In the genomic region with DNA sequence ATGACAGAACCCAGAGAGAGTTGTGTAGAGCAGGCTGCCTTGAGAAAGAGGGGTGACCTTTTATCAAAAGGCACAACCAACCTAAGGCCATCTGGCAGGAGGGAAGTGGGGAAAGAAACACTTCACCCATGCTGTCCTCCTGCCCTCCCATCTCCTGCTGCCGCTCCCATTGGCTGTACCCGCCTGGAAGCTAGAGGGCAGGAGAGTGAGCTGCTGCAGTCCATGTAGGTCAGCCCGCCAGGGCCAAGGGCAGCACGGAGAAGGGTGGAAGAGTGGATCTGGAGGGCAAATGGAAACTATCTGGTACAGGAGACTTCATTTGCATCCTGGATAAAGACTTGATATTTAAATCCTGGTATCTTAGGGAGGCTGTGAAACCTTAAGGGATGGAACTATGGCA, we compare ENCODE assay signal across 13 cellular contexts. TPM values are rescaled to one million over a fixed set of nuclear protein-coding genes. Genes with fewer than 3 reads are reported as not detected.
A peak's percentile ranks its signal among the peaks of the same experiment; 100 is the strongest.
DNase-seq lines count a peak whose midpoint lies in the region; ATAC-seq and TF ChIP-seq lines count a peak whose summit lies in the region.
"Had no signal": no experiment of that assay in that cellular context is flagged by ENCODE, and none has a peak within 500 bp of the region (broad histone marks: within the 10 kb centered on the region; RNA-seq: fewer than 3 reads in every experiment).

No MANE protein-coding gene starts in this region.

- DNase-seq in ELF-1 (ENCODE audit: low read depth, low spot score) (peak; percentile 14), NCI-H524 (lab: John Stamatoyannopoulos, UW) (peak; percentile 75 to 87), ecto neural progenitor cell (ENCODE audit: low spot score) (peak; percentile 68), mucosa of descending colon (peak in 2 of 3 donors; percentile 31 to 54), kidney glomerular epithelial cell (lab: John Stamatoyannopoulos, UW) (no peak)
- DNase-seq in stimulated activated CD4-positive, alpha-beta T cell treated with anti-CD3 and anti-CD28 coated beads, Interleukin-1b, Interleukin-23, amount 100 ng/mL, for 48 hours: no peak
- DNase-seq in stimulated activated CD4-positive, alpha-beta T cell treated with anti-CD3 and anti-CD28 coated beads, Interleukin-4, amount 100 ng/mL, for 24 hours: no peak
- DNase-seq: activated T-cell treated with anti-CD3 and anti-CD28 coated beads, Interleukin-2, amount 50 U/mL, for 1 hour; immature natural killer cell; NCI-H1436 treated with DMSO at 0.1 percent for 48 hours had no signal

- intact Hi-C loops in mucosa of descending colon (cut with DNase I, micrococcal nuclease): no loop called here

- H3K36me3 ChIP-seq in mucosa of descending colon (ENCODE audit: low read depth): no peaks in the 10 kb centered on the region
- H3K36me3 ChIP-seq: Peyer's patch had no signal

- ATAC-seq in mucosa of descending colon (peak; percentile 84), GM21423 (IDR thresholded peaks at IDR 0.05; ENCODE audit: unreplicated experiment) (no peak)
- ATAC-seq: natural killer cell treated with Interleukin-12 subunit alpha and Interleukin-12 subunit beta and Interleukin-15 and Interleukin-18, amount 100 ng/mL, for 72 hours had no signal

- H3K4me3 ChIP-seq in mucosa of descending colon: no peak overlapping the region
- H3K4me3 ChIP-seq: Peyer's patch had no signal

- no peak for TF ChIP-seq CTCF in mucosa of descending colon (IDR thresholded peaks at IDR 0.05)

- H3K4me1 ChIP-seq in mucosa of descending colon (ENCODE audit: low read depth): no peaks in the 10 kb centered on the region
- H3K4me1 ChIP-seq: Peyer's patch had no signal

- no peaks in the 10 kb centered on the region for H3K9me3 ChIP-seq in mucosa of descending colon
- H3K9me3 ChIP-seq: Peyer's patch had no signal

RNA-seq across cellular contexts. Expression of a gene that starts 11.5 kb away (rescaled TPM):
- 1 to 10 TPM in 2 of 3 donors, under 1 TPM in 1; 0.51 to 1.8 (median 1.2) TPM for total RNA-seq in mucosa of descending colon

RNA-seq across cellular contexts. Expression of a gene that starts 47.7 kb away (rescaled TPM):
- 10 to 100 TPM; 29.5 to 44.3 (median 37.7) TPM for total RNA-seq in mucosa of descending colon

RNA-seq across cellular contexts. Expression of a gene that starts 58.0 kb away (rescaled TPM):
- total RNA-seq in mucosa of descending colon: 100 to 1,000 TPM; 166 to 281 (median 272) TPM

Comparison
In these comparisons a context has a peak if more than half of its experiments do, and no peak if none do; other contexts are left out.
1. DNase-seq: peak in ELF-1 (single experiment), NCI-H524 (2 of 2), ecto neural progenitor cell (single experiment) and mucosa of descending colon (2 of 3); none in stimulated activated CD4-positive, alpha-beta T cell treated with anti-CD3 and anti-CD28 coated beads, Interleukin-1b, Interleukin-23, amount 100 ng/mL, for 48 hours (single experiment), stimulated activated CD4-positive, alpha-beta T cell treated with anti-CD3 and anti-CD28 coated beads, Interleukin-4, amount 100 ng/mL, for 24 hours (single experiment) and kidney glomerular epithelial cell (single experiment).